ENCODE assay signal across 1 cellular context in genomic region chr7:130047801-130048200, GRCh38.
TF ChIP-seq lines count a peak whose summit lies in the region.

No MANE protein-coding gene starts in this region.

TF ChIP-seq in IMR-90, 13 proteins besides CTCF, POLR2A, EP300 and RAD21:
- TF ChIP-seq SMC3 (IDR thresholded peaks at IDR 0.05; ENCODE audit: low read depth, low read length) = no peak
- TF ChIP-seq CEBPB (IDR thresholded peaks at IDR 0.05; ENCODE audit: low read depth, low read length) = no peak
- no peak for TF ChIP-seq RFX5 (IDR thresholded peaks at IDR 0.05; ENCODE audit: low read depth, low read length)
- TF ChIP-seq, protein P1, sequence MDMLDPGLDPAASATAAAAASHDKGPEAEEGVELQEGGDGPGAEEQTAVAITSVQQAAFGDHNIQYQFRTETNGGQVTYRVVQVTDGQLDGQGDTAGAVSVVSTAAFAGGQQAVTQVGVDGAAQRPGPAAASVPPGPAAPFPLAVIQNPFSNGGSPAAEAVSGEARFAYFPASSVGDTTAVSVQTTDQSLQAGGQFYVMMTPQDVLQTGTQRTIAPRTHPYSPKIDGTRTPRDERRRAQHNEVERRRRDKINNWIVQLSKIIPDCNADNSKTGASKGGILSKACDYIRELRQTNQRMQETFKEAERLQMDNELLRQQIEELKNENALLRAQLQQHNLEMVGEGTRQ (IDR thresholded peaks at IDR 0.05; ENCODE audit: low read depth, low read length) = no peak
- TF ChIP-seq FOS (IDR thresholded peaks at IDR 0.05; ENCODE audit: low read depth, low read length) = no peak
- TF ChIP-seq, protein P2, sequence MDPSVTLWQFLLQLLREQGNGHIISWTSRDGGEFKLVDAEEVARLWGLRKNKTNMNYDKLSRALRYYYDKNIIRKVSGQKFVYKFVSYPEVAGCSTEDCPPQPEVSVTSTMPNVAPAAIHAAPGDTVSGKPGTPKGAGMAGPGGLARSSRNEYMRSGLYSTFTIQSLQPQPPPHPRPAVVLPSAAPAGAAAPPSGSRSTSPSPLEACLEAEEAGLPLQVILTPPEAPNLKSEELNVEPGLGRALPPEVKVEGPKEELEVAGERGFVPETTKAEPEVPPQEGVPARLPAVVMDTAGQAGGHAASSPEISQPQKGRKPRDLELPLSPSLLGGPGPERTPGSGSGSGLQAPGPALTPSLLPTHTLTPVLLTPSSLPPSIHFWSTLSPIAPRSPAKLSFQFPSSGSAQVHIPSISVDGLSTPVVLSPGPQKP (IDR thresholded peaks at IDR 0.05; ENCODE audit: borderline replicate concordance, low read depth, low read length) = no peak
- TF ChIP-seq MAFK (IDR thresholded peaks at IDR 0.05; ENCODE audit: low read depth, low read length) = no peak
- no peak for TF ChIP-seq CHD1 (IDR thresholded peaks at IDR 0.05; ENCODE audit: low read depth, low read length)
- TF ChIP-seq MAZ (IDR thresholded peaks at IDR 0.05; ENCODE audit: borderline replicate concordance, low read depth, low read length) = no peak
